ENCODE assay signal across 8 cellular contexts in the genomic region with DNA sequence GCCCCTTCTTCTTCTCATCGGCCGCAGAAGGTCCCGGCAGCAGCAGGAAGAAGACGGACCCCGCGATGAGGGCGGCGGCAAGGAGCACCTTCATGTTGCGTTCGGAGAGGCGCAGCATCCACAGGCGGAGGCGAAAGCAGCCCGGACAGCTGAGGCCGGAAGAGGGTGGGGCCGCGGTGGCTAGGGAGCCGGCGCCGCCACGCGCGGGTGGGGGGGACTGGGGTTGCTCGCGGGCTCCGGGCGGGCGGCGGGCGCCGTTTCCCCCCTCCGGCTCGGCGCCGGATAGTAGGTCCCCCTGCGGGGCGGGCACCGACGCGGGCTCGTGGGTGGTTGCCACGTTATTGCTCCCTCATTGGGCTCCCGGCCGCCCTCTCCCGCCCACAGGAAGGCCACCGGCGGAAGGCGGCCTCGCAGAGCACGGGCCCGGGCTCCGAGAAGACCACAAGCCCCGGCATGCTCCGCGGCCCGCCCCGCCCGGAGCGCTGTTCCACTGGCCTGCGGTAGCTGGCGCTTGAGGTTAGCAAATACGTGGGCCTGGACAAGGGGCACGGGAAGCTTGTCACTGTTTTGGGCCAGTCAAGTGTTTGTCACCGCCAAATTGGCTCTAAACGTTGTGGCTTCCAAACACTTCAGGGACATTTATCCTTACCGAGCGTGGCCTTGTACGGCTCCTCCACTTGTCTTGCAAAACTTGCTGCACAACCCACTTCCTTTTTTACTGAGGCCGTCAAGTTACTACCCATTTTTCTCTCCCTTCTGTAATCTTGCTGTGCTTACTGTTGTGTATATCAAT. TPM values are rescaled to one million over a fixed set of nuclear protein-coding genes. Genes with fewer than 3 reads are reported as not detected.
DNase-seq lines count a peak whose midpoint lies in the region; ATAC-seq and TF ChIP-seq lines count a peak whose summit lies in the region.

A gene (minus strand): TSS at position 154 of the 793 bp plus-strand sequence. CDS start 36 bp downstream, at position 118.

- peaks cover 33 to 43% (median 39%) of the 10 kb centered on the region in 11 experiments; a peak in 21 of 22 replicates for H4K20me1 ChIP-seq in BLaER1 treated with 17β-estradiol and CSF1 and Interleukin-3, amounts not matched to agents 10 nM and 100 nM

- peak within 1 kb of the TSS; percentile 73 to 96 (median 90) for H3K27ac ChIP-seq in BLaER1 treated with 17β-estradiol and CSF1 and Interleukin-3, amounts not matched to agents 10 nM and 100 nM
- peak within 1 kb of the TSS; percentile 82 for H3K27ac ChIP-seq in colonic mucosa

- peak within 1 kb of the TSS; percentile 58 to 92 (median 80) for H3K4me3 ChIP-seq in BLaER1 treated with 17β-estradiol and CSF1 and Interleukin-3, amounts not matched to agents 10 nM and 100 nM
- peak within 1 kb of the TSS; percentile 83 for H3K4me3 ChIP-seq in colonic mucosa

- ATAC-seq in HG03460 (IDR thresholded peaks at IDR 0.05; ENCODE audit: unreplicated experiment), result peak; percentile 91

- peak within 1 kb of the TSS; percentile 89 to 99 (median 98) for H3K4me2 ChIP-seq in BLaER1 treated with 17β-estradiol and CSF1 and Interleukin-3, amounts not matched to agents 10 nM and 100 nM

- DNase-seq in GM19240 (ENCODE audit: insufficient read length, low spot score), result peak; percentile 83
- peak; percentile 86 for DNase-seq in NCI-H524 treated with DMSO at 0.1 percent for 48 hours (lab: John Stamatoyannopoulos, UW)
- DNase-seq in activated CD4-positive, alpha-beta T cell treated with anti-CD3 and anti-CD28 coated beads for 48 hours, result peak; percentile 98
- DNase-seq in colonic mucosa, result peak; percentile 97
- DNase-seq in left kidney (ENCODE audit: low read depth, low spot score), result peak; percentile 99
- DNase-seq in stimulated activated CD4-positive, alpha-beta T cell treated with anti-CD3 and anti-CD28 coated beads, Interleukin-2, amount 100 ng/mL, for 24 hours, result peak; percentile 96 to 97

- peak within 1 kb of the TSS; percentile 87 to 97 (median 93) for H3K9ac ChIP-seq in BLaER1 treated with 17β-estradiol and CSF1 and Interleukin-3, amounts not matched to agents 10 nM and 100 nM
- peak within 1 kb of the TSS; percentile 77 to 92 for H3K9ac ChIP-seq in colonic mucosa (ENCODE audit: low read depth in 2 of 2, low read length in 2 of 2)

- H3K27me3 ChIP-seq in BLaER1 treated with 17β-estradiol and CSF1 and Interleukin-3, amounts not matched to agents 10 nM and 100 nM, result no peaks in the 10 kb centered on the region
- H3K27me3 ChIP-seq in colonic mucosa, result no peaks in the 10 kb centered on the region

- intact Hi-C loops in colonic mucosa (cut with DNase I), result no loop called here

- no peaks in the 10 kb centered on the region for H3K9me3 ChIP-seq in BLaER1 treated with 17β-estradiol and CSF1 and Interleukin-3, amounts not matched to agents 10 nM and 100 nM (replicated peaks in 1 of 11)
- H3K9me3 ChIP-seq in colonic mucosa, result no peaks in the 10 kb centered on the region

- peaks cover 33 to 42% (median 39%) of the 10 kb centered on the region in 11 experiments for H3K36me3 ChIP-seq in BLaER1 treated with 17β-estradiol and CSF1 and Interleukin-3, amounts not matched to agents 10 nM and 100 nM
- H3K36me3 ChIP-seq in colonic mucosa, result peaks cover 25% of the 10 kb centered on the region

- peaks cover 52 to 62% (median 55%) of the 10 kb centered on the region in 10 experiments for H3K4me1 ChIP-seq in BLaER1 treated with 17β-estradiol and CSF1 and Interleukin-3, amounts not matched to agents 10 nM and 100 nM
- H3K4me1 ChIP-seq in colonic mucosa, result peaks cover 7% of the 10 kb centered on the region

- TF ChIP-seq CTCF in colonic mucosa (IDR thresholded peaks at IDR 0.05), result peak; percentile 32

RNA-seq across cellular contexts. Expression of the gene that starts here (rescaled TPM):
- 100 to 1,000 TPM; 367 to 656 TPM for total RNA-seq in colonic mucosa

Comparison
In these comparisons a context has a peak if more than half of its experiments do, and no peak if none do; other contexts are left out.
1. Peak in every context shown above with its lines: DNase-seq, ATAC-seq, H3K4me3 ChIP-seq and H3K27ac ChIP-seq.